ENCODE assay signal across 8 cellular contexts in genomic region chr11:47917643-47918369, GRCh38.
DNase-seq lines count a peak whose midpoint lies in the region; ATAC-seq and TF ChIP-seq lines count a peak whose summit lies in the region.

No MANE protein-coding gene starts in this region.

- H3K4me3 ChIP-seq in GM06990 (replicated peaks; ENCODE audit: low read depth, low read length) (no peak overlapping the region), SJSA1 (no peak overlapping the region)

- no peaks in the 10 kb centered on the region for H3K36me3 ChIP-seq in GM06990 (ENCODE audit: control insufficient read depth, insufficient read depth, low read length)
- no peaks in the 10 kb centered on the region for H3K36me3 ChIP-seq in SJSA1

- TF ChIP-seq CTCF in GM06990 (IDR thresholded peaks at IDR 0.05; ENCODE audit: insufficient read depth, low read length, poor library complexity, severe bottlenecking) (no peak), foreskin keratinocyte (conservative IDR thresholded peaks at IDR 0.05) (no peak)

- H3K9me3 ChIP-seq in SJSA1 (replicated peaks): no peaks in the 10 kb centered on the region

- H3K27ac ChIP-seq in SJSA1 (peak overlapping the region; percentile 68), foreskin keratinocyte (no peak overlapping the region)

- H3K27me3 ChIP-seq in GM06990 (replicated peaks; ENCODE audit: control insufficient read depth, insufficient read depth, low read length) (no peaks in the 10 kb centered on the region), SJSA1 (replicated peaks) (no peaks in the 10 kb centered on the region), foreskin keratinocyte (no peaks in the 10 kb centered on the region)

- peak; percentile 42 for DNase-seq in GM06990 (ENCODE audit: extremely low read depth, insufficient read length)
- peak; percentile 96 for DNase-seq in NAMALWA (ENCODE audit: low spot score)
- peak; percentile 87 to 91 for DNase-seq in SJSA1 (ENCODE audit: low read depth in 1 of 2, low spot score in 2 of 2)
- DNase-seq in foreskin keratinocyte: peak in 1 of 2 donors; percentile 64
- peak in 36 of 56 donors; percentile 11 to 64 (median 24) for DNase-seq in nucleus accumbens (lab: John Stamatoyannopoulos, UW)
- DNase-seq in cortex of kidney (lab: John Stamatoyannopoulos, UW): no peak
- DNase-seq in retina: no peak

- ATAC-seq in foreskin keratinocyte: peak; percentile 57
- ATAC-seq in HG03025 (IDR thresholded peaks at IDR 0.05; ENCODE audit: low FRiP score, unreplicated experiment): no peak

- peaks cover 42% of the 10 kb centered on the region for H3K4me1 ChIP-seq in SJSA1 (replicated peaks)
- H3K4me1 ChIP-seq in foreskin keratinocyte: peaks cover 4% of the 10 kb centered on the region

Comparison
In these comparisons a context has a peak if more than half of its experiments do, and no peak if none do; other contexts are left out.
1. DNase-seq: peak in GM06990 (single experiment), NAMALWA (single experiment), SJSA1 (2 of 2) and nucleus accumbens (36 of 56); none in cortex of kidney (single experiment) and retina (single experiment).